Comparison of ENCODE assay signal across 1 cellular context in genomic region chr7:91953618-91954017, GRCh38.
TF ChIP-seq lines count a peak whose summit lies in the region.

No MANE protein-coding gene starts in this region.

TF ChIP-seq in HCT116, 20 proteins besides CTCF, POLR2A, EP300 and RAD21 (continued from another document):
- TF ChIP-seq CEBPB (IDR thresholded peaks at IDR 0.05; ENCODE audit: low read depth): no peak
- TF ChIP-seq REST (IDR thresholded peaks at IDR 0.05; ENCODE audit: low read depth): no peak
- no peak for TF ChIP-seq SP1 (IDR thresholded peaks at IDR 0.05; ENCODE audit: low read depth)
- TF ChIP-seq CBX3 (IDR thresholded peaks at IDR 0.05; ENCODE audit: low read depth): no peak
- no peak for TF ChIP-seq EZH2phosphoT487 (IDR thresholded peaks at IDR 0.05; ENCODE audit: borderline replicate concordance)
